Comparison of ENCODE assay signal across 21 cellular contexts in genomic region chr6:135866445-135867143, GRCh38. TPM values are rescaled to one million over a fixed set of nuclear protein-coding genes. Genes with fewer than 3 reads are reported as not detected.
DNase-seq lines count a peak whose midpoint lies in the region; ATAC-seq, FAIRE-seq and TF ChIP-seq lines count a peak whose summit lies in the region.
"Had no signal": no experiment of that assay in that cellular context is flagged by ENCODE, and none has a peak within 500 bp of the region (broad histone marks: within the 10 kb centered on the region; RNA-seq: fewer than 3 reads in every experiment).

No MANE protein-coding gene starts in this region.

- FAIRE-seq in HepG2 (lab: Jason Lieb, UNC) = no peak
- FAIRE-seq: GM12878, GM19239, HTR-8/SVneo had no signal

- TF ChIP-seq POLR2A in HepG2 (IDR thresholded peaks at IDR 0.05; ENCODE audit: insufficient read depth in 1 of 2, low read depth in 2 of 2, low read length in 2 of 2) = no peak

- H3K9me3 ChIP-seq in liver (ENCODE audit: control insufficient read depth in 4 of 4, low read length in 3 of 4) = no peaks in the 10 kb centered on the region
- H3K9me3 ChIP-seq in HepG2 (ENCODE audit: low read length) = no peaks in the 10 kb centered on the region
- H3K9me3 ChIP-seq in hepatocyte (ENCODE audit: low read depth) = no peaks in the 10 kb centered on the region

- H3K4me2 ChIP-seq in HepG2 (ENCODE audit: low read depth, low read length) (no peak overlapping the region), hepatocyte (peak overlapping the region; percentile 48)
- H3K4me2 ChIP-seq: GM23338, PC-9 had no signal

- TF ChIP-seq RAD21 in liver (IDR thresholded peaks at IDR 0.05) (no peak), HepG2 (CRISPR knock-in tag; IDR thresholded peaks at IDR 0.05) (no peak)

- H2AFZ ChIP-seq in HepG2 (ENCODE audit: low read length) (no peak overlapping the region), hepatocyte (no peak overlapping the region)
- H2AFZ ChIP-seq: GM23338, PC-9 had no signal

- 49% methylated on average over 7 of the region's 7 CpGs for WGBS in liver
- 13% methylated on average over 7 of the region's 7 CpGs for WGBS in HepG2 (ENCODE audit: low lambda C conversion rate)
- WGBS in hepatocyte (ENCODE audit: low lambda C conversion rate, missing lambda C conversion rate) = 65% methylated on average over 7 of the region's 7 CpGs

- no peak for DNase-seq in HepG2 (ENCODE audit: low spot score)
- DNase-seq in hepatocyte (ENCODE audit: low spot score) = no peak
- DNase-seq in sciatic nerve (ENCODE audit: low spot score) = no peak
- DNase-seq in 8988T = no peak
- no peak for DNase-seq in NCI-H345 (lab: John Stamatoyannopoulos, UW)
- DNase-seq: Calu3; CD4-positive, alpha-beta T cell; DMS79; KBM-7; NCI-H1105; NCI-H187; NCI-H446; PC-9 had no signal

- BruUV-seq in HepG2 (replicated peaks; lab: Mats Ljungman, UMichigan) = no TSS peak

- no peaks in the 10 kb centered on the region for H4K20me1 ChIP-seq in HepG2 (ENCODE audit: insufficient read depth, low read length)
- no peaks in the 10 kb centered on the region for H4K20me1 ChIP-seq in hepatocyte (ENCODE audit: insufficient read depth, poor library complexity, severe bottlenecking)

- H3K27me3 ChIP-seq in liver (ENCODE audit: control insufficient read depth in 4 of 4, insufficient read depth in 4 of 4, low read length in 3 of 4) = no peaks in the 10 kb centered on the region
- no peaks in the 10 kb centered on the region for H3K27me3 ChIP-seq in HepG2 (ENCODE audit: control insufficient read depth in 1 of 2, insufficient read depth in 2 of 2, low read length in 2 of 2)
- H3K27me3 ChIP-seq in hepatocyte = no peaks in the 10 kb centered on the region

- no peaks in the 10 kb centered on the region for H3K36me3 ChIP-seq in liver (ENCODE audit: control insufficient read depth in 4 of 4, insufficient read depth in 3 of 4, low read depth in 1 of 4, low read length in 3 of 4)
- H3K36me3 ChIP-seq in HepG2 (replicated peaks in 1 of 2; ENCODE audit: control insufficient read depth in 1 of 2, insufficient read depth in 2 of 2, low read length in 2 of 2) = no peaks in the 10 kb centered on the region
- no peaks in the 10 kb centered on the region for H3K36me3 ChIP-seq in hepatocyte (replicated peaks; ENCODE audit: insufficient read depth, low read depth)

- no peaks in the 10 kb centered on the region for H3K79me2 ChIP-seq in HepG2 (ENCODE audit: insufficient read depth, low read length)
- H3K79me2 ChIP-seq in hepatocyte = no peaks in the 10 kb centered on the region

- in situ Hi-C loops in HepG2 (cut with HindIII; ENCODE audit: extremely low pct_ligation_motif_present, low pct_unique_long_range_greater_than_20kb) = no loop called here

- ATAC-seq in HepG2 (no peak), sciatic nerve (peak; percentile 22), GM18907 (IDR thresholded peaks at IDR 0.05; ENCODE audit: unreplicated experiment) (no peak), GM19467 (IDR thresholded peaks at IDR 0.05; ENCODE audit: unreplicated experiment) (no peak)
- ATAC-seq: GM12878, GM23338 had no signal

- H3K4me1 ChIP-seq in liver (ENCODE audit: control insufficient read depth in 4 of 4, insufficient read depth in 4 of 4, low read length in 3 of 4) = peaks cover 0 to 3% (median 0%) of the 10 kb centered on the region in 4 donors
- no peaks in the 10 kb centered on the region for H3K4me1 ChIP-seq in HepG2 (ENCODE audit: insufficient read depth, low read length)
- peaks cover 9% of the 10 kb centered on the region for H3K4me1 ChIP-seq in hepatocyte (ENCODE audit: insufficient read depth)

- POLR2A ChIA-PET in HepG2 (lab: Yijun Ruan, JAX) = no interaction called here

- no peak overlapping the region for H3K9ac ChIP-seq in liver (ENCODE audit: low read depth in 1 of 2, low read length in 2 of 2)
- H3K9ac ChIP-seq in HepG2 (ENCODE audit: insufficient read depth, low read depth, low read length) = no peak overlapping the region

- CTCF ChIA-PET in HepG2 (lab: Yijun Ruan, JAX; ENCODE audit: low intra/inter-chr PET ratio, low total read pairs) = no interaction called here

- H3K9me2 ChIP-seq in hepatocyte (replicated peaks; ENCODE audit: insufficient read depth) = no peaks in the 10 kb centered on the region

- TF ChIP-seq EP300 in HepG2 (IDR thresholded peaks at IDR 0.05; ENCODE audit: low read depth in 2 of 2, low read length in 2 of 2) = no peak
- TF ChIP-seq EP300 in HepG2 (CRISPR knock-in tag; IDR thresholded peaks at IDR 0.05; ENCODE audit: borderline replicate concordance) = no peak

- no peak for TF ChIP-seq CTCF in liver (IDR thresholded peaks at IDR 0.05; ENCODE audit: low read depth, low read length, missing input control)
- TF ChIP-seq CTCF in HepG2 (CRISPR knock-in tag; IDR thresholded peaks at IDR 0.05) = no peak
- no peak for TF ChIP-seq CTCF in hepatocyte (IDR thresholded peaks at IDR 0.05; ENCODE audit: poor library complexity)

- H3K27ac ChIP-seq in liver (ENCODE audit: low read depth in 1 of 2, low read length in 2 of 2) = peak overlapping the region in 1 of 2 donors; percentile 20
- H3K27ac ChIP-seq in HepG2 (ENCODE audit: extremely low read length, insufficient read depth, low read length) = no peak overlapping the region
- H3K27ac ChIP-seq in hepatocyte = no peak overlapping the region
- H3K27ac ChIP-seq: PC-9 had no signal

- intact Hi-C loops in HepG2 (cut with micrococcal nuclease; ENCODE audit: unreplicated experiment) = no loop called here
- intact Hi-C loops in sciatic nerve (cut with DNase I) = no loop called here

- peak overlapping the region in 2 of 3 donors; percentile 31 to 37 for H3K4me3 ChIP-seq in liver (ENCODE audit: low read depth in 1 of 3, low read length in 3 of 3)
- H3K4me3 ChIP-seq in HepG2 (replicated peaks in 1 of 3; ENCODE audit: insufficient read depth in 1 of 3, low read depth in 2 of 3, low read length in 3 of 3) = no peak overlapping the region
- H3K4me3 ChIP-seq in hepatocyte = no peak overlapping the region
- H3K4me3 ChIP-seq: GM12878, GM23338, PC-9 had no signal

TF ChIP-seq in liver, 16 proteins besides CTCF, POLR2A, EP300 and RAD21 (continues in another document):
- TF ChIP-seq GABPA (IDR thresholded peaks at IDR 0.05 in 1 of 2, conservative IDR thresholded peaks at IDR 0.05 in 1 of 2) (no peak), YY1 (IDR thresholded peaks at IDR 0.05) (no peak), HNF4A (conservative IDR thresholded peaks at IDR 0.05) (no peak), NR2F2 (IDR thresholded peaks at IDR 0.05) (no peak), FOXA1 (IDR thresholded peaks at IDR 0.05) (no peak), SP1 (IDR thresholded peaks at IDR 0.05) (no peak), RXRA (IDR thresholded peaks at IDR 0.05) (no peak)

TF ChIP-seq in HepG2, 621 proteins besides CTCF, POLR2A, EP300 and RAD21 (continues in another document):
- TF ChIP-seq PRDM15 (CRISPR knock-in tag; IDR thresholded peaks at IDR 0.05) = no peak
- TF ChIP-seq ZNF720 (CRISPR knock-in tag; IDR thresholded peaks at IDR 0.05) = no peak
- TF ChIP-seq DMAP1 (CRISPR knock-in tag; IDR thresholded peaks at IDR 0.05) = no peak

RNA-seq across cellular contexts. Expression of gene PDE7B, which starts 15.1 kb away (rescaled TPM):
- total RNA-seq in liver (1 to 10 TPM in 1 of 2 donors, under 1 TPM in 1; 0.75 to 5.2 TPM), HepG2 (2016; rRNA removed; fragmentation: Illumina TruSeq; extraction: Trizol) (not detected in 2 replicates), hepatocyte (7.2 and 9.2 TPM in 2 replicates), sciatic nerve (13.3 TPM)
- polyA plus RNA-seq in liver (1 to 10 TPM; 1.0 to 1.5 TPM), HepG2 (2011; rRNA removed) (not detected in 2 replicates), hepatocyte (1.2 and 3.4 TPM in 2 replicates)
- not detected in 2 replicates for total RNA-seq in HepG2 (2016; cell fraction: cytosol; rRNA removed; fragmentation: Illumina TruSeq; extraction: Trizol; ENCODE audit: low read depth)
- total RNA-seq in HepG2 (2016; cell fraction: insoluble cytoplasmic fraction; rRNA removed; fragmentation: Illumina TruSeq; extraction: Trizol) = not detected in 2 replicates
- total RNA-seq in HepG2 (2016; cell fraction: membrane; rRNA removed; fragmentation: Illumina TruSeq; extraction: Trizol) = not detected in 2 replicates
- total RNA-seq in HepG2 (2016; cell fraction: nucleus; rRNA removed; fragmentation: Illumina TruSeq; extraction: Trizol) = not detected in 2 replicates
- not detected in 2 replicates for polyA plus RNA-seq in HepG2 (2011; cell fraction: cytosol; rRNA removed)
- polyA plus RNA-seq in HepG2 (2011; cell fraction: nucleus; rRNA removed) = not detected in 2 replicates
- polyA plus RNA-seq in HepG2 (2012) = not detected in 2 replicates
- not detected in 2 replicates for polyA plus RNA-seq in HepG2 (2016; cell fraction: cytosol; fragmentation: Illumina TruSeq; extraction: Trizol; ENCODE audit: low read depth)
- not detected in 2 replicates for polyA plus RNA-seq in HepG2 (2016; cell fraction: insoluble cytoplasmic fraction; fragmentation: Illumina TruSeq; extraction: Trizol; ENCODE audit: low read depth)
- polyA plus RNA-seq in HepG2 (2016; cell fraction: membrane; fragmentation: Illumina TruSeq; extraction: Trizol; ENCODE audit: low read depth) = not detected in 2 replicates
- polyA plus RNA-seq in HepG2 (2016; cell fraction: nucleus; fragmentation: Illumina TruSeq; extraction: Trizol; ENCODE audit: insufficient read depth, low read depth) = not detected in 2 replicates
- polyA minus RNA-seq in HepG2 (2011; rRNA and poly(A)+ RNA removed; ENCODE audit: low replicate concordance) = 14.3 TPM in 1 of 2 replicates, not detected in the other
- not detected in 2 replicates for polyA minus RNA-seq in HepG2 (2011; cell fraction: cytosol; rRNA and poly(A)+ RNA removed)
- not detected in 2 replicates for polyA minus RNA-seq in HepG2 (2011; cell fraction: nucleus; rRNA and poly(A)+ RNA removed)
- total RNA-seq: G401, GM12878 had no signal
- polyA plus RNA-seq: GM12878, GM23338 had no signal

Comparison
In these comparisons a context has a peak if more than half of its experiments do, and no peak if none do; other contexts are left out.
1. H3K4me3 ChIP-seq: peak in liver (2 of 3); none in HepG2 (0 of 3) and hepatocyte (single experiment).